Comparison of ENCODE assay signal across 8 cellular contexts in the genomic region with DNA sequence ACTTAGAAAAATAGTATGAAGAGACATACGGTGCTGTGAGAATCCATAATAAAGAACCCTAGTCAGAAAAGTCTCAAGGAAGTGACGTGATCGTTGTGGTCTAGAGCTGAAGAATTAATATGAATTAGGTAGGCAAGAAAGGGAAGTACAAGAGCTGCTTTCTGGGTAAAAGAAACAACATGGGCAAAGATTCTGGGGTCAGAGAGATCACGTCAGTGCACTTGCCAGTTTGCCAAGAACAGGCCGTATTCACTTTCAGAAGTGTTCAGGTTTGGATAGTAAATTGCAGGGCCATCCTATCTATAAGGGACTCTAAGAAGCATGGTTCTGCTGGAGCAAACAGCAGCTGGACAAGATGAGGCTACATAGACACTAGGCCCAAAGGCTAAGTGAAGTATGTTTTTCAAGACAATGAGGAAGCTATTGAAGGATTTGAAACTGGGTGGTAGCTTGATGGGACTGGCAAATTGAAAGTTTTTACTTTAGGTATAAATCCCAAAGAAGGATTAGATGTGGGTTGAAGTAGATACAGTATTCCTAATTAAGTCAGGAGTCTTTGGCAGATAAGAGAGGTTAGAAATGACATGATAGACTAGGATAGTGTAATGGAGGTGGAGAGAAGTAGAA.
DNase-seq lines count a peak whose midpoint lies in the region; ATAC-seq lines count a peak whose summit lies in the region.

No MANE protein-coding gene starts in this region.

- DNase-seq in stimulated activated CD4-positive, alpha-beta T cell treated with anti-CD3 and anti-CD28 coated beads, Interleukin-15, amount 100 ng/mL, for 24 hours: peak; percentile 19
- DNase-seq in stimulated activated CD4-positive, alpha-beta T cell treated with anti-CD3 and anti-CD28 coated beads, Interleukin-4, amount 100 ng/mL, for 1 hour: no peak
- DNase-seq in activated T-cell treated with anti-CD3 and anti-CD28 coated beads for 4 hours (peak; percentile 21), NCI-H1105 treated with DMSO at 0.1 percent for 48 hours (lab: John Stamatoyannopoulos, UW) (no peak), NCI-H446 treated with DMSO at 0.1 percent for 48 hours (lab: John Stamatoyannopoulos, UW) (no peak), posterior cingulate gyrus (no peak)
- peak; percentile 20 to 35 for DNase-seq in stimulated activated naive CD8-positive, alpha-beta T cell treated with anti-CD3 and anti-CD28 coated beads, Interleukin-15, amount 100 ng/mL, for 72 hours

- intact Hi-C loops in posterior cingulate gyrus (cut with DNase I): no loop called here

- peak; percentile 43 for ATAC-seq in HG03159 (IDR thresholded peaks at IDR 0.05; ENCODE audit: unreplicated experiment)
- peak; percentile 2 for ATAC-seq in stimulated activated naive CD8-positive, alpha-beta T cell treated with anti-CD3 and anti-CD28 coated beads, Interleukin-15, amount 100 ng/mL, for 72 hours

- peaks cover 0 to 5% of the 10 kb centered on the region in 2 donors for H3K9me3 Mint-ChIP-seq in stimulated activated naive CD8-positive, alpha-beta T cell treated with anti-CD3 and anti-CD28 coated beads, Interleukin-15, amount 100 ng/mL, for 72 hours

- H3K27me3 Mint-ChIP-seq in stimulated activated naive CD8-positive, alpha-beta T cell treated with anti-CD3 and anti-CD28 coated beads, Interleukin-15, amount 100 ng/mL, for 72 hours: no peaks in the 10 kb centered on the region

- peaks cover 69% of the 10 kb centered on the region for H3K4me1 Mint-ChIP-seq in stimulated activated naive CD8-positive, alpha-beta T cell treated with anti-CD3 and anti-CD28 coated beads, Interleukin-15, amount 100 ng/mL, for 72 hours

- peak overlapping the region; percentile 85 to 95 for H3K27ac Mint-ChIP-seq in stimulated activated naive CD8-positive, alpha-beta T cell treated with anti-CD3 and anti-CD28 coated beads, Interleukin-15, amount 100 ng/mL, for 72 hours

- peak overlapping the region; percentile 35 to 69 for H3K4me3 Mint-ChIP-seq in stimulated activated naive CD8-positive, alpha-beta T cell treated with anti-CD3 and anti-CD28 coated beads, Interleukin-15, amount 100 ng/mL, for 72 hours

Comparison
In these comparisons a context has a peak if more than half of its experiments do, and no peak if none do; other contexts are left out.
1. DNase-seq: peak in stimulated activated CD4-positive, alpha-beta T cell treated with anti-CD3 and anti-CD28 coated beads, Interleukin-15, amount 100 ng/mL, for 24 hours (single experiment), activated T-cell treated with anti-CD3 and anti-CD28 coated beads for 4 hours (single experiment) and stimulated activated naive CD8-positive, alpha-beta T cell treated with anti-CD3 and anti-CD28 coated beads, Interleukin-15, amount 100 ng/mL, for 72 hours (2 of 2); none in stimulated activated CD4-positive, alpha-beta T cell treated with anti-CD3 and anti-CD28 coated beads, Interleukin-4, amount 100 ng/mL, for 1 hour (single experiment), NCI-H1105 treated with DMSO at 0.1 percent for 48 hours (single experiment), NCI-H446 treated with DMSO at 0.1 percent for 48 hours (single experiment) and posterior cingulate gyrus (0 of 10).